13 cellular contexts compared by ENCODE assay signal in the genomic region with DNA sequence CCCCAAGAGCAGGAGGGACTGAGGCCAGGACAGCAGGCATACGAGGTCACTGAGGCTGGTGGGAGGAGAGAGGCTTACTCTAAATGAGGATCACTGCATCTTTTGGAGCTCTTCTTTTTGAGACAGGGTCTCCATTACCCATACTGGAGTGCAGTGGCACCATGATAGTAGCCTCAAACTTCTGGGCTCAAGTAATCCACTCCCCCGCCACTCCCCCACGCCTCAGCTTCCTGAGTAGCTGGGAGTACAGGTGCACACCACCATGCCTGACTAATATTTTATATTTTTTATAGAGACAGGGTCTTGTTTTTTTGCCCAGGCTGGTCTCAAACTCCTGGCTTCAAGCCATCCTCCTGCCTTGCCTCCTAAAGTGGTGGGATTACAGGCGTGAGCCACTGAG. TPM values are rescaled to one million over a fixed set of nuclear protein-coding genes. Genes with fewer than 3 reads are reported as not detected.
DNase-seq lines count a peak whose midpoint lies in the region; ATAC-seq and TF ChIP-seq lines count a peak whose summit lies in the region.
"Had no signal": no experiment of that assay in that cellular context is flagged by ENCODE, and none has a peak within 500 bp of the region (broad histone marks: within the 10 kb centered on the region; RNA-seq: fewer than 3 reads in every experiment).

No MANE protein-coding gene starts in this region.

- H3K36me3 ChIP-seq in gastroesophageal sphincter = peaks cover 0 to 11% of the 10 kb centered on the region in 2 donors
- H3K36me3 ChIP-seq in stomach = peaks cover 0 to 12% (median 6%) of the 10 kb centered on the region in 4 donors

- POLR2A ChIA-PET in WTC11 (lab: Charles Lee) = interaction anchor here (0.6 kb wide), 1 partner anchor 365 kb away, joined by 4 read pairs; no protein-coding TSS in a partner anchor

- CTCF ChIA-PET in WTC11 (lab: Charles Lee) = interaction anchor here (0.6 kb wide), 2 partner anchors 8 to 38 kb away, joined by 4 to 6 read pairs; no protein-coding TSS in a partner anchor

- H3K9me3 ChIP-seq in gastroesophageal sphincter = no peaks in the 10 kb centered on the region
- no peaks in the 10 kb centered on the region for H3K9me3 ChIP-seq in stomach

- no peak for TF ChIP-seq EP300 in gastroesophageal sphincter (IDR thresholded peaks at IDR 0.05)
- TF ChIP-seq EP300 in stomach (IDR thresholded peaks at IDR 0.05) = no peak

- no peak overlapping the region for H3K4me3 ChIP-seq in gastroesophageal sphincter
- H3K4me3 ChIP-seq in stomach = no peak overlapping the region
- H3K4me3 ChIP-seq: coronary artery had no signal

- ATAC-seq in WTC11 = peak; percentile 49
- ATAC-seq in gastroesophageal sphincter = no peak
- no peak for ATAC-seq in HG03439 (IDR thresholded peaks at IDR 0.05; ENCODE audit: unreplicated experiment)
- ATAC-seq: activated T-cell treated with anti-CD3 and anti-CD28 coated beads, Interleukin-2, amount 50 U/mL, for 4 hours had no signal

- TF ChIP-seq CTCF in WTC11 (IDR thresholded peaks at IDR 0.05) = no peak
- no peak for TF ChIP-seq CTCF in gastroesophageal sphincter (IDR thresholded peaks at IDR 0.05)
- no peak for TF ChIP-seq CTCF in stomach (IDR thresholded peaks at IDR 0.05)

- H3K27me3 ChIP-seq in gastroesophageal sphincter (no peaks in the 10 kb centered on the region), stomach (no peaks in the 10 kb centered on the region)

- no peak for DNase-seq in activated T-cell treated with anti-CD3 and anti-CD28 coated beads, Interleukin-2, amount 50 U/mL, for 24 hours
- no peak for DNase-seq in activated T-cell treated with anti-CD3 and anti-CD28 coated beads, Interleukin-2, amount 50 U/mL, for 48 hours
- DNase-seq in WTC11 (ENCODE audit: low spot score) (no peak), stomach (no peak), caudate nucleus (lab: John Stamatoyannopoulos, UW) (no peak), NCI-H2107 (lab: John Stamatoyannopoulos, UW) (no peak)
- DNase-seq: activated T-cell treated with anti-CD3 and anti-CD28 coated beads, Interleukin-2, amount 50 U/mL, for 4 hours; mammary epithelial cell; NCI-H1694; T1000 had no signal

- no peak overlapping the region for H3K4me3 Mint-ChIP-seq in activated T-cell treated with anti-CD3 and anti-CD28 coated beads, Interleukin-2, amount 50 U/mL, for 24 hours
- H3K4me3 Mint-ChIP-seq in WTC11 = no peak overlapping the region

- peak overlapping the region; percentile 100 for H3K27ac Mint-ChIP-seq in activated T-cell treated with anti-CD3 and anti-CD28 coated beads, Interleukin-2, amount 50 U/mL, for 24 hours
- no peak overlapping the region for H3K27ac Mint-ChIP-seq in WTC11

- WGBS in gastroesophageal sphincter (ENCODE audit: low coverage in 1 of 2), 2 donors = 56 to 61% methylated on average over 2 of the region's 4 CpGs
- 82 to 92% (median 87%) methylated on average over 4 of the region's 4 CpGs for WGBS in stomach, 5 donors

- peaks cover 80% of the 10 kb centered on the region for H3K4me1 Mint-ChIP-seq in activated T-cell treated with anti-CD3 and anti-CD28 coated beads, Interleukin-2, amount 50 U/mL, for 24 hours (ENCODE audit: low read depth)
- H3K4me1 Mint-ChIP-seq in WTC11 = peaks cover 46% of the 10 kb centered on the region

- H3K4me1 ChIP-seq in gastroesophageal sphincter (peaks cover 6 to 68% (median 24%) of the 10 kb centered on the region in 3 donors), stomach (peaks cover 66 to 100% (median 78%) of the 10 kb centered on the region in 4 donors)

- TF ChIP-seq POLR2A in gastroesophageal sphincter (IDR thresholded peaks at IDR 0.05) = no peak
- no peak for TF ChIP-seq POLR2A in stomach (IDR thresholded peaks at IDR 0.05)

- peak overlapping the region in 3 of 4 donors; percentile 57 to 77 (median 76) for H3K27ac ChIP-seq in gastroesophageal sphincter
- H3K27ac ChIP-seq in stomach = peak overlapping the region; percentile 27 to 91 (median 87)
- H3K27ac ChIP-seq in caudate nucleus (ENCODE audit: low read depth, low read length) = no peak overlapping the region

- no peaks in the 10 kb centered on the region for H3K27me3 Mint-ChIP-seq in activated T-cell treated with anti-CD3 and anti-CD28 coated beads, Interleukin-2, amount 50 U/mL, for 24 hours
- no peaks in the 10 kb centered on the region for H3K27me3 Mint-ChIP-seq in WTC11 (ENCODE audit: low read depth)

- peaks cover 75% of the 10 kb centered on the region for H3K36me3 Mint-ChIP-seq in activated T-cell treated with anti-CD3 and anti-CD28 coated beads, Interleukin-2, amount 50 U/mL, for 24 hours (ENCODE audit: low read depth)
- H3K36me3 Mint-ChIP-seq in WTC11 = peaks cover 5% of the 10 kb centered on the region; the same call in 1 of the 2 replicates

- H3K9me3 Mint-ChIP-seq in activated T-cell treated with anti-CD3 and anti-CD28 coated beads, Interleukin-2, amount 50 U/mL, for 24 hours = no peaks in the 10 kb centered on the region
- no peaks in the 10 kb centered on the region for H3K9me3 Mint-ChIP-seq in WTC11
- H3K9me3 Mint-ChIP-seq: activated T-cell treated with anti-CD3 and anti-CD28 coated beads, Interleukin-2, amount 50 U/mL, for 4 hours had no signal

- intact Hi-C loops in stomach (cut with DNase I; ENCODE audit: low total_unique reads) = no loop called here

TF ChIP-seq in WTC11, 78 proteins besides CTCF, POLR2A, EP300 and RAD21:
- TF ChIP-seq HMGA2 (CRISPR knock-in tag; IDR thresholded peaks at IDR 0.05) = no peak
- no peak for TF ChIP-seq MXD4 (CRISPR knock-in tag; IDR thresholded peaks at IDR 0.05; ENCODE audit: borderline replicate concordance)
- no peak for TF ChIP-seq SP1 (CRISPR knock-in tag; conservative IDR thresholded peaks at IDR 0.05)

RNA-seq across cellular contexts. Expression of a gene that starts 25.8 kb away (rescaled TPM):
- total RNA-seq in WTC11 (2021) = 79.6 to 90.5 TPM (median 89.7 TPM) in 3 replicates
- 100 to 1,000 TPM; 112 to 222 (median 137) TPM for total RNA-seq in gastroesophageal sphincter
- total RNA-seq in stomach = 10 to 100 TPM; 21.6 to 92.0 (median 56.5) TPM
- polyA plus RNA-seq in stomach = 10 to 100 TPM; 19.8 to 31.8 (median 30.8) TPM

RNA-seq across cellular contexts. Expression of a gene that starts 50.2 kb away (rescaled TPM):
- 58.6 to 61.9 TPM (median 60.9 TPM) in 3 replicates for total RNA-seq in WTC11 (2021)
- total RNA-seq in gastroesophageal sphincter = 100 to 1,000 TPM; 124 to 193 (median 160) TPM
- 100 to 1,000 TPM in 4 of 5 donors, 10 to 100 TPM in 1; 60.7 to 235 (median 111) TPM for total RNA-seq in stomach
- 10 to 100 TPM; 13.4 to 36.1 (median 24.5) TPM for polyA plus RNA-seq in stomach

RNA-seq across cellular contexts. Expression of a gene that starts 58.5 kb away (rescaled TPM):
- total RNA-seq in WTC11 (2021) = 69.4 to 83.1 TPM (median 74.5 TPM) in 3 replicates
- total RNA-seq in gastroesophageal sphincter = 10 to 100 TPM; 34.2 to 46.4 (median 41.4) TPM
- 10 to 100 TPM; 35.6 to 95.1 (median 47.4) TPM for total RNA-seq in stomach
- 10 to 100 TPM; 40.9 to 98.7 (median 63.7) TPM for polyA plus RNA-seq in stomach
